2 cellular contexts compared by ENCODE assay signal in the genomic region with DNA sequence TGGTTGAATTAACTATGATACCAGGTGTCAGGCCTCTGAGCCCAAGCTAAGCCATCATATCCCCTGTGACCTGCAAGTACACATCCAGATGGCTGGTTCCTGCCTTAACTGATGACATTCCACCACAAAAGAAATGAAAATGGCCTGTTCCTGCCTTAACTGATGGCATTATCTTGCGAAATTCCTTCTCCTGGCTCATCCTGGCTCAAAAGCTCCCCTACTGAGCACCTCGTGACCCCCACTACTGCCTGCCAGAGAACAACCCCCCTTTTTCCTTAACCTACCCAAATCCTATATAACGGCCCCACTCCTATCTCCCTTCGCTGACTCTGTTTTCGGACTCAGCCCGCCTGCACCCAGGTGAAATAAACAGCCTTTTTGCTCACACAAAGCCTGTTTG.
TF ChIP-seq lines count a peak whose summit lies in the region.

No MANE protein-coding gene starts in this region.

TF ChIP-seq in GM23338, 12 proteins besides CTCF, POLR2A, EP300 and RAD21:
- TF ChIP-seq, protein P1, sequence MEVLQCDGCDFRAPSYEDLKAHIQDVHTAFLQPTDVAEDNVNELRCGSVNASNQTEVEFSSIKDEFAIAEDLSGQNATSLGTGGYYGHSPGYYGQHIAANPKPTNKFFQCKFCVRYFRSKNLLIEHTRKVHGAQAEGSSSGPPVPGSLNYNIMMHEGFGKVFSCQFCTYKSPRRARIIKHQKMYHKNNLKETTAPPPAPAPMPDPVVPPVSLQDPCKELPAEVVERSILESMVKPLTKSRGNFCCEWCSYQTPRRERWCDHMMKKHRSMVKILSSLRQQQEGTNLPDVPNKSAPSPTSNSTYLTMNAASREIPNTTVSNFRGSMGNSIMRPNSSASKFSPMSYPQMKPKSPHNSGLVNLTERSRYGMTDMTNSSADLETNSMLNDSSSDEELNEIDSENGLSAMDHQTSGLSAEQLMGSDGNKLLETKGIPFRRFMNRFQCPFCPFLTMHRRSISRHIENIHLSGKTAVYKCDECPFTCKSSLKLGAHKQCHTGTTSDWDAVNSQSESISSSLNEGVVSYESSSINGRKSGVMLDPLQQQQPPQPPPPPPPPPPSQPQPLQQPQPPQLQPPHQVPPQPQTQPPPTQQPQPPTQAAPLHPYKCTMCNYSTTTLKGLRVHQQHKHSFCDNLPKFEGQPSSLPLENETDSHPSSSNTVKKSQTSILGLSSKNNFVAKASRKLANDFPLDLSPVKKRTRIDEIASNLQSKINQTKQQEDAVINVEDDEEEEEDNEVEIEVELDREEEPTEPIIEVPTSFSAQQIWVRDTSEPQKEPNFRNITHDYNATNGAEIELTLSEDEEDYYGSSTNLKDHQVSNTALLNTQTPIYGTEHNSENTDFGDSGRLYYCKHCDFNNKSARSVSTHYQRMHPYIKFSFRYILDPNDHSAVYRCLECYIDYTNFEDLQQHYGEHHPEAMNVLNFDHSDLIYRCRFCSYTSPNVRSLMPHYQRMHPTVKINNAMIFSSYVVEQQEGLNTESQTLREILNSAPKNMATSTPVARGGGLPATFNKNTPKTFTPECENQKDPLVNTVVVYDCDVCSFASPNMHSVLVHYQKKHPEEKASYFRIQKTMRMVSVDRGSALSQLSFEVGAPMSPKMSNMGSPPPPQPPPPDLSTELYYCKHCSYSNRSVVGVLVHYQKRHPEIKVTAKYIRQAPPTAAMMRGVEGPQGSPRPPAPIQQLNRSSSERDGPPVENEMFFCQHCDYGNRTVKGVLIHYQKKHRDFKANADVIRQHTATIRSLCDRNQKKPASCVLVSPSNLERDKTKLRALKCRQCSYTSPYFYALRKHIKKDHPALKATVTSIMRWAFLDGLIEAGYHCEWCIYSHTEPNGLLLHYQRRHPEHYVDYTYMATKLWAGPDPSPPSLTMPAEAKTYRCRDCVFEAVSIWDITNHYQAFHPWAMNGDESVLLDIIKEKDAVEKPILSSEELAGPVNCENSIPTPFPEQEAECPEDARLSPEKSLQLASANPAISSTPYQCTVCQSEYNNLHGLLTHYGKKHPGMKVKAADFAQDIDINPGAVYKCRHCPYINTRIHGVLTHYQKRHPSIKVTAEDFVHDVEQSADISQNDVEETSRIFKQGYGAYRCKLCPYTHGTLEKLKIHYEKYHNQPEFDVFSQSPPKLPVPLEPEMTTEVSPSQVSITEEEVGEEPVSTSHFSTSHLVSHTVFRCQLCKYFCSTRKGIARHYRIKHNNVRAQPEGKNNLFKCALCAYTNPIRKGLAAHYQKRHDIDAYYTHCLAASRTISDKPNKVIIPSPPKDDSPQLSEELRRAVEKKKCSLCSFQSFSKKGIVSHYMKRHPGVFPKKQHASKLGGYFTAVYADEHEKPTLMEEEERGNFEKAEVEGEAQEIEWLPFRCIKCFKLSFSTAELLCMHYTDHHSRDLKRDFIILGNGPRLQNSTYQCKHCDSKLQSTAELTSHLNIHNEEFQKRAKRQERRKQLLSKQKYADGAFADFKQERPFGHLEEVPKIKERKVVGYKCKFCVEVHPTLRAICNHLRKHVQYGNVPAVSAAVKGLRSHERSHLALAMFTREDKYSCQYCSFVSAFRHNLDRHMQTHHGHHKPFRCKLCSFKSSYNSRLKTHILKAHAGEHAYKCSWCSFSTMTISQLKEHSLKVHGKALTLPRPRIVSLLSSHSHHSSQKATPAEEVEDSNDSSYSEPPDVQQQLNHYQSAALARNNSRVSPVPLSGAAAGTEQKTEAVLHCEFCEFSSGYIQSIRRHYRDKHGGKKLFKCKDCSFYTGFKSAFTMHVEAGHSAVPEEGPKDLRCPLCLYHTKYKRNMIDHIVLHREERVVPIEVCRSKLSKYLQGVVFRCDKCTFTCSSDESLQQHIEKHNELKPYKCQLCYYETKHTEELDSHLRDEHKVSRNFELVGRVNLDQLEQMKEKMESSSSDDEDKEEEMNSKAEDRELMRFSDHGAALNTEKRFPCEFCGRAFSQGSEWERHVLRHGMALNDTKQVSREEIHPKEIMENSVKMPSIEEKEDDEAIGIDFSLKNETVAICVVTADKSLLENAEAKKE (CRISPR knock-in tag; IDR thresholded peaks at IDR 0.05): 0 out of 2 replicates have a peak, but pooled peaks have one; percentile 39
- TF ChIP-seq POLR2AphosphoS5 (IDR thresholded peaks at IDR 0.05; ENCODE audit: low read depth): peak; percentile 29; the same call in 1 of the 2 replicates
- TF ChIP-seq ZNF114 (CRISPR knock-in tag; IDR thresholded peaks at IDR 0.05): peak; percentile 43; the same call in 1 of the 2 replicates
- TF ChIP-seq, protein P2, sequence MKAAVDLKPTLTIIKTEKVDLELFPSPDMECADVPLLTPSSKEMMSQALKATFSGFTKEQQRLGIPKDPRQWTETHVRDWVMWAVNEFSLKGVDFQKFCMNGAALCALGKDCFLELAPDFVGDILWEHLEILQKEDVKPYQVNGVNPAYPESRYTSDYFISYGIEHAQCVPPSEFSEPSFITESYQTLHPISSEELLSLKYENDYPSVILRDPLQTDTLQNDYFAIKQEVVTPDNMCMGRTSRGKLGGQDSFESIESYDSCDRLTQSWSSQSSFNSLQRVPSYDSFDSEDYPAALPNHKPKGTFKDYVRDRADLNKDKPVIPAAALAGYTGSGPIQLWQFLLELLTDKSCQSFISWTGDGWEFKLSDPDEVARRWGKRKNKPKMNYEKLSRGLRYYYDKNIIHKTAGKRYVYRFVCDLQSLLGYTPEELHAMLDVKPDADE (IDR thresholded peaks at IDR 0.05): 0 out of 2 replicates have a peak, but pooled peaks have one; percentile 15
- peak; percentile 96 for TF ChIP-seq NANOG (IDR thresholded peaks at IDR 0.05; ENCODE audit: borderline replicate concordance)

TF ChIP-seq in WTC11, 78 proteins besides CTCF, POLR2A, EP300 and RAD21:
- 0 out of 2 replicates have a peak, but pooled peaks have one; percentile 32 for TF ChIP-seq NFE2L1 (CRISPR knock-in tag; IDR thresholded peaks at IDR 0.05)
- TF ChIP-seq, protein P3, sequence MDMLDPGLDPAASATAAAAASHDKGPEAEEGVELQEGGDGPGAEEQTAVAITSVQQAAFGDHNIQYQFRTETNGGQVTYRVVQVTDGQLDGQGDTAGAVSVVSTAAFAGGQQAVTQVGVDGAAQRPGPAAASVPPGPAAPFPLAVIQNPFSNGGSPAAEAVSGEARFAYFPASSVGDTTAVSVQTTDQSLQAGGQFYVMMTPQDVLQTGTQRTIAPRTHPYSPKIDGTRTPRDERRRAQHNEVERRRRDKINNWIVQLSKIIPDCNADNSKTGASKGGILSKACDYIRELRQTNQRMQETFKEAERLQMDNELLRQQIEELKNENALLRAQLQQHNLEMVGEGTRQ (CRISPR knock-in tag; IDR thresholded peaks at IDR 0.05): peak; percentile 62
- TF ChIP-seq, protein P4, sequence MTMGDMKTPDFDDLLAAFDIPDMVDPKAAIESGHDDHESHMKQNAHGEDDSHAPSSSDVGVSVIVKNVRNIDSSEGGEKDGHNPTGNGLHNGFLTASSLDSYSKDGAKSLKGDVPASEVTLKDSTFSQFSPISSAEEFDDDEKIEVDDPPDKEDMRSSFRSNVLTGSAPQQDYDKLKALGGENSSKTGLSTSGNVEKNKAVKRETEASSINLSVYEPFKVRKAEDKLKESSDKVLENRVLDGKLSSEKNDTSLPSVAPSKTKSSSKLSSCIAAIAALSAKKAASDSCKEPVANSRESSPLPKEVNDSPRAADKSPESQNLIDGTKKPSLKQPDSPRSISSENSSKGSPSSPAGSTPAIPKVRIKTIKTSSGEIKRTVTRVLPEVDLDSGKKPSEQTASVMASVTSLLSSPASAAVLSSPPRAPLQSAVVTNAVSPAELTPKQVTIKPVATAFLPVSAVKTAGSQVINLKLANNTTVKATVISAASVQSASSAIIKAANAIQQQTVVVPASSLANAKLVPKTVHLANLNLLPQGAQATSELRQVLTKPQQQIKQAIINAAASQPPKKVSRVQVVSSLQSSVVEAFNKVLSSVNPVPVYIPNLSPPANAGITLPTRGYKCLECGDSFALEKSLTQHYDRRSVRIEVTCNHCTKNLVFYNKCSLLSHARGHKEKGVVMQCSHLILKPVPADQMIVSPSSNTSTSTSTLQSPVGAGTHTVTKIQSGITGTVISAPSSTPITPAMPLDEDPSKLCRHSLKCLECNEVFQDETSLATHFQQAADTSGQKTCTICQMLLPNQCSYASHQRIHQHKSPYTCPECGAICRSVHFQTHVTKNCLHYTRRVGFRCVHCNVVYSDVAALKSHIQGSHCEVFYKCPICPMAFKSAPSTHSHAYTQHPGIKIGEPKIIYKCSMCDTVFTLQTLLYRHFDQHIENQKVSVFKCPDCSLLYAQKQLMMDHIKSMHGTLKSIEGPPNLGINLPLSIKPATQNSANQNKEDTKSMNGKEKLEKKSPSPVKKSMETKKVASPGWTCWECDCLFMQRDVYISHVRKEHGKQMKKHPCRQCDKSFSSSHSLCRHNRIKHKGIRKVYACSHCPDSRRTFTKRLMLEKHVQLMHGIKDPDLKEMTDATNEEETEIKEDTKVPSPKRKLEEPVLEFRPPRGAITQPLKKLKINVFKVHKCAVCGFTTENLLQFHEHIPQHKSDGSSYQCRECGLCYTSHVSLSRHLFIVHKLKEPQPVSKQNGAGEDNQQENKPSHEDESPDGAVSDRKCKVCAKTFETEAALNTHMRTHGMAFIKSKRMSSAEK (CRISPR knock-in tag; IDR thresholded peaks at IDR 0.05; ENCODE audit: borderline replicate concordance): peak; percentile 78; the same call in 1 of the 2 replicates
- peak; percentile 55; the same call in 1 of the 2 replicates for TF ChIP-seq ETV6 (CRISPR knock-in tag; IDR thresholded peaks at IDR 0.05)
- TF ChIP-seq TEAD1 (CRISPR knock-in tag; IDR thresholded peaks at IDR 0.05): peak; percentile 96
TF ChIP-seq in WTC11: peak in this region for 5; not testable (repeated sequence) for 73.
